In genomic region chr6:4703367-4703766, GRCh38 we compare ENCODE assay signal across 25 cellular contexts.
"Had no signal": no experiment of that assay in that cellular context is flagged by ENCODE, and none has a peak within 500 bp of the region (broad histone marks: within the 10 kb centered on the region; RNA-seq: fewer than 3 reads in every experiment).

No MANE protein-coding gene starts in this region.

- H3K9me3 ChIP-seq: neutrophil, psoas muscle, right lobe of liver, upper lobe of right lung, vagina had no signal

- DNase-seq: effector memory CD8-positive, alpha-beta T cell; foreskin fibroblast; glutamatergic neuron; immature natural killer cell; left colon; left ventricle myocardium superior; mesendoderm; naive thymus-derived CD4-positive, alpha-beta T cell; nephron progenitor cell; psoas muscle; retina; right lobe of liver; spleen; stimulated activated CD4-positive, alpha-beta T cell treated with anti-CD3 and anti-CD28 coated beads, Interleukin-15, amount 100 ng/mL, for 24 hours; stimulated activated CD4-positive, alpha-beta T cell treated with anti-CD3 and anti-CD28 coated beads, Interleukin-1b, Interleukin-23, amount 100 ng/mL, for 48 hours; stimulated activated CD4-positive, alpha-beta T cell treated with anti-CD3 and anti-CD28 coated beads, Interleukin-4, amount 100 ng/mL, for 24 hours; tibial artery; upper lobe of right lung had no signal

- H3K36me3 ChIP-seq: esophagus muscularis mucosa, gastroesophageal sphincter, neutrophil, right lobe of liver, spleen, tibial artery, upper lobe of right lung, vagina had no signal

- H3K27ac ChIP-seq: epithelial cell of prostate, esophagus muscularis mucosa, gastroesophageal sphincter, neutrophil, psoas muscle, right lobe of liver, spleen, tibial artery, upper lobe of right lung, vagina had no signal

- H3K4me3 ChIP-seq: esophagus muscularis mucosa, gastroesophageal sphincter, lung, psoas muscle, right lobe of liver, spleen, tibial artery, upper lobe of right lung, vagina had no signal

- ATAC-seq: effector memory CD8-positive, alpha-beta T cell; gastroesophageal sphincter; left colon; left ventricle myocardium superior; naive thymus-derived CD4-positive, alpha-beta T cell; psoas muscle; right lobe of liver; stimulated activated memory B cell treated with anti-CD40 and anti-IgM and Interleukin-4, amounts not matched to agents 10 μg/mL and 1 μg/mL and 100 μg/mL, for 72 hours; upper lobe of right lung had no signal

- H3K4me1 ChIP-seq: esophagus muscularis mucosa, gastroesophageal sphincter, psoas muscle, right lobe of liver, spleen, tibial artery, upper lobe of right lung, vagina had no signal

- H3K27me3 ChIP-seq: esophagus muscularis mucosa, gastroesophageal sphincter, neutrophil, right lobe of liver, spleen, tibial artery, upper lobe of right lung, vagina had no signal
